Comparison of ENCODE assay signal across 13 cellular contexts in the genomic region with DNA sequence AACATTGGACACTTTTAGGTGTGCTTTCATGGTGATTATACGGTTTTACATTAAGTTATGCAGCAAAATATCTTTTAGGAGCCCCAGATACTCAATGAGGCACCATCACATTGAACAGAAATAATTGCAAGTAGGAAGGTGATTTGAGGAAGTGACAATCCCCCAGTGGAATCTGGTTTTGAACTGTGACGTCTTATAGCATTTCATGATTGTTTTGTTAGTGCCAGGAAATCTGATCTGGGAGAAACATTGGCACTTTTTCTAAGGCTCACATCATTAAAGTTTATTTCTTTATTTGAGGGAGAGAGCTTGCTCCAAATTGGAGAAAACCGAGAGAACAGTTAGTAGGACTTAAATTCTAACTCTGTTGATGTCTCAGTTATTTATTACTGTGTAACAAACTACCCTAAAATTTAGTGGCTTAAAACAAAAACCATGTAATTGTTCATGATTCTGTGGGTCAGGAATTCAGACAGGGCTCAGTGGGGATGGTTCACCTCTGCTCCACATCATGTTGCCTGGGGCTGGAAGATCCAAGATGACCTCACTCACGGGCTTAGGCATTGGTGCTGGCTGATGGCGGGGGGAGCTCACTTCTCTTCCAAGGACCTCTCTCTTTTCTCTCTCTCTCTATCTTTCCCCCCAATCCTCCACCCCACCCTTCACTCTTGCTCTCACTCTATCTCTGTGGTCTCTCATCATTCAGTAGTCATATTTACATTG.
A peak's percentile ranks its signal among the peaks of the same experiment; 100 is the strongest.
DNase-seq lines count a peak whose midpoint lies in the region; ATAC-seq and TF ChIP-seq lines count a peak whose summit lies in the region.
"Had no signal": no experiment of that assay in that cellular context is flagged by ENCODE, and none has a peak within 500 bp of the region (broad histone marks: within the 10 kb centered on the region; RNA-seq: fewer than 3 reads in every experiment).

No MANE protein-coding gene starts in this region.

- no peak for ATAC-seq in natural killer cell treated with Interleukin-12 subunit alpha and Interleukin-12 subunit beta and Interleukin-15 and Interleukin-18, amount 100 ng/mL, for 72 hours
- ATAC-seq in natural killer cell (no peak), HG03097 (IDR thresholded peaks at IDR 0.05; ENCODE audit: low FRiP score, unreplicated experiment) (no peak), HG03342 (IDR thresholded peaks at IDR 0.05; ENCODE audit: unreplicated experiment) (no peak), HG02885 (IDR thresholded peaks at IDR 0.05; ENCODE audit: poor library complexity, unreplicated experiment) (no peak), GM21619 (IDR thresholded peaks at IDR 0.05; ENCODE audit: unreplicated experiment) (no peak)

- peak overlapping the region; percentile 34 to 89 for H3K18ac ChIP-seq in mesenchymal stem cell (ENCODE audit: low read depth in 1 of 2, low read length in 2 of 2)

- peaks cover 11% of the 10 kb centered on the region for H3K4me1 ChIP-seq in mesenchymal stem cell (ENCODE audit: control insufficient read depth, insufficient read depth, low read depth, low read length)
- H3K4me1 ChIP-seq: colonic mucosa had no signal

- H3K9ac ChIP-seq in mesenchymal stem cell (ENCODE audit: low read length), result peak overlapping the region; percentile 66

- peak overlapping the region in 1 of 2 experiments; percentile 75 for H2BK12ac ChIP-seq in mesenchymal stem cell (ENCODE audit: low read length in 2 of 2)

- peaks cover 17% of the 10 kb centered on the region for H3K36me3 Mint-ChIP-seq in natural killer cell treated with Interleukin-12 subunit alpha and Interleukin-12 subunit beta and Interleukin-15 and Interleukin-18, amount 100 ng/mL, for 72 hours
- no peaks in the 10 kb centered on the region for H3K36me3 Mint-ChIP-seq in natural killer cell

- peak overlapping the region; percentile 62 for H3K4me3 Mint-ChIP-seq in natural killer cell treated with Interleukin-12 subunit alpha and Interleukin-12 subunit beta and Interleukin-15 and Interleukin-18, amount 100 ng/mL, for 72 hours
- no peak overlapping the region for H3K4me3 Mint-ChIP-seq in natural killer cell
- H3K4me3 Mint-ChIP-seq: naive thymus-derived CD4-positive, alpha-beta T cell had no signal

- H3K27me3 Mint-ChIP-seq in natural killer cell treated with Interleukin-12 subunit alpha and Interleukin-12 subunit beta and Interleukin-15 and Interleukin-18, amount 100 ng/mL, for 72 hours, result peaks cover 20 to 24% of the 10 kb centered on the region in 2 donors
- peaks cover 13 to 24% of the 10 kb centered on the region in 2 donors for H3K27me3 Mint-ChIP-seq in natural killer cell (ENCODE audit: low read depth in 2 of 2)

- H3K27ac ChIP-seq in dorsolateral prefrontal cortex (peak overlapping the region in 30 of 59 donors; percentile 8 to 81 (median 52)), mesenchymal stem cell (ENCODE audit: low read length, poor library complexity, severe bottlenecking) (peak overlapping the region; percentile 99)

- H3K4me3 ChIP-seq in dorsolateral prefrontal cortex (no peak overlapping the region), mesenchymal stem cell (ENCODE audit: insufficient read depth in 1 of 2, low read depth in 1 of 2, low read length in 2 of 2) (no peak overlapping the region)
- H3K4me3 ChIP-seq: colonic mucosa had no signal

- H3K9me3 ChIP-seq in mesenchymal stem cell (ENCODE audit: control insufficient read depth, low read length), result peaks cover 6% of the 10 kb centered on the region
- H3K9me3 ChIP-seq: colonic mucosa had no signal

- peak overlapping the region; percentile 47 to 54 for H3K4ac ChIP-seq in mesenchymal stem cell (ENCODE audit: low read depth in 1 of 2, low read length in 2 of 2)

- H3K9me3 Mint-ChIP-seq in natural killer cell treated with Interleukin-12 subunit alpha and Interleukin-12 subunit beta and Interleukin-15 and Interleukin-18, amount 100 ng/mL, for 72 hours, result peaks cover 3% of the 10 kb centered on the region
- H3K9me3 Mint-ChIP-seq in natural killer cell, result no peaks in the 10 kb centered on the region

- peak overlapping the region; percentile 77 for H2BK120ac ChIP-seq in mesenchymal stem cell (ENCODE audit: low read depth, low read length)

- no peak overlapping the region for H3K14ac ChIP-seq in mesenchymal stem cell (ENCODE audit: low read length in 2 of 2)

- H2BK15ac ChIP-seq in mesenchymal stem cell (ENCODE audit: low read depth, poor library complexity, severe bottlenecking), result peak overlapping the region; percentile 26

- peak overlapping the region; percentile 35 for H4K8ac ChIP-seq in mesenchymal stem cell (ENCODE audit: low read length)

- DNase-seq in natural killer cell treated with Interleukin-12 subunit alpha and Interleukin-12 subunit beta and Interleukin-15 and Interleukin-18, amount 100 ng/mL, for 72 hours (ENCODE audit: low spot score), result no peak
- DNase-seq in natural killer cell, result no peak
- no peak for DNase-seq in dorsolateral prefrontal cortex
- DNase-seq in mesenchymal stem cell, result peak; percentile 82
- DNase-seq: activated CD4-positive, alpha-beta T cell treated with anti-CD3 and anti-CD28 coated beads, Interleukin-2, amount 50 U/mL, for 48 hours; naive thymus-derived CD4-positive, alpha-beta T cell; NK-92 treated with Interleukin-12 subunit alpha and Interleukin-12 subunit beta, amount 100 ng/mL, for 24 hours; stimulated activated CD8-positive, alpha-beta memory T cell treated with anti-CD3 and anti-CD28 coated beads, Interleukin-4, amount 100 ng/mL, for 48 hours had no signal

- intact Hi-C loops in natural killer cell (cut with micrococcal nuclease), result no loop called here
- intact Hi-C loops in dorsolateral prefrontal cortex (cut with DNase I), result no loop called here

- H3K27me3 ChIP-seq in dorsolateral prefrontal cortex, result peaks cover 0 to 3% (median 0%) of the 10 kb centered on the region in 45 donors
- no peaks in the 10 kb centered on the region for H3K27me3 ChIP-seq in mesenchymal stem cell (ENCODE audit: control insufficient read depth in 1 of 2, insufficient read depth in 1 of 2, low read length in 2 of 2)
- H3K27me3 ChIP-seq: colonic mucosa had no signal

- 30% methylated on average over 3 of the region's 5 CpGs for WGBS in mesenchymal stem cell

- H2AK5ac ChIP-seq in mesenchymal stem cell (ENCODE audit: low read length, severe bottlenecking), result peak overlapping the region; percentile 68

- H3K4me2 ChIP-seq in mesenchymal stem cell (ENCODE audit: low read length, poor library complexity, severe bottlenecking), result no peak overlapping the region

- peak overlapping the region; percentile 74 for H4K91ac ChIP-seq in mesenchymal stem cell (ENCODE audit: low read length)

- TF ChIP-seq CTCF in natural killer cell (IDR thresholded peaks at IDR 0.05) (no peak), dorsolateral prefrontal cortex (IDR thresholded peaks at IDR 0.05 in 54 of 56, conservative IDR thresholded peaks at IDR 0.05 in 2 of 56; ENCODE audit: low read depth in 1 of 56, partially characterized antibody in 56 of 56) (no peak)

- no peaks in the 10 kb centered on the region for H3K36me3 ChIP-seq in mesenchymal stem cell (ENCODE audit: control insufficient read depth in 1 of 2, insufficient read depth in 2 of 2, low read depth in 1 of 2, low read length in 2 of 2)
- H3K36me3 ChIP-seq: colonic mucosa had no signal

- H3K79me1 ChIP-seq in mesenchymal stem cell (replicated peaks; ENCODE audit: low read length, poor library complexity, severe bottlenecking), result peaks cover 5% of the 10 kb centered on the region

- H3K4me1 Mint-ChIP-seq in natural killer cell treated with Interleukin-12 subunit alpha and Interleukin-12 subunit beta and Interleukin-15 and Interleukin-18, amount 100 ng/mL, for 72 hours (ENCODE audit: low read depth in 2 of 2), result peaks cover 35 to 40% of the 10 kb centered on the region in 2 donors
- peaks cover 5 to 7% of the 10 kb centered on the region in 2 donors for H3K4me1 Mint-ChIP-seq in natural killer cell

- H2BK5ac ChIP-seq in mesenchymal stem cell (ENCODE audit: low read depth, low read length, poor library complexity, severe bottlenecking), result peak overlapping the region; percentile 79

- H3K27ac Mint-ChIP-seq in natural killer cell treated with Interleukin-12 subunit alpha and Interleukin-12 subunit beta and Interleukin-15 and Interleukin-18, amount 100 ng/mL, for 72 hours, result peak overlapping the region; percentile 50 to 64
- H3K27ac Mint-ChIP-seq in natural killer cell, result no peak overlapping the region
- H3K27ac Mint-ChIP-seq: naive thymus-derived CD4-positive, alpha-beta T cell had no signal

- H2AFZ ChIP-seq in mesenchymal stem cell (ENCODE audit: low read depth, low read length), result no peak overlapping the region

- H3K23ac ChIP-seq in mesenchymal stem cell (ENCODE audit: low read length in 2 of 2), result no peak overlapping the region

Comparison
In these comparisons a context has a peak if more than half of its experiments do, and no peak if none do; other contexts are left out.
1. H3K27ac Mint-ChIP-seq: peak in natural killer cell treated with Interleukin-12 subunit alpha and Interleukin-12 subunit beta and Interleukin-15 and Interleukin-18, amount 100 ng/mL, for 72 hours (2 of 2); none in natural killer cell (0 of 2).